12 cellular contexts compared by ENCODE assay signal in the genomic region with DNA sequence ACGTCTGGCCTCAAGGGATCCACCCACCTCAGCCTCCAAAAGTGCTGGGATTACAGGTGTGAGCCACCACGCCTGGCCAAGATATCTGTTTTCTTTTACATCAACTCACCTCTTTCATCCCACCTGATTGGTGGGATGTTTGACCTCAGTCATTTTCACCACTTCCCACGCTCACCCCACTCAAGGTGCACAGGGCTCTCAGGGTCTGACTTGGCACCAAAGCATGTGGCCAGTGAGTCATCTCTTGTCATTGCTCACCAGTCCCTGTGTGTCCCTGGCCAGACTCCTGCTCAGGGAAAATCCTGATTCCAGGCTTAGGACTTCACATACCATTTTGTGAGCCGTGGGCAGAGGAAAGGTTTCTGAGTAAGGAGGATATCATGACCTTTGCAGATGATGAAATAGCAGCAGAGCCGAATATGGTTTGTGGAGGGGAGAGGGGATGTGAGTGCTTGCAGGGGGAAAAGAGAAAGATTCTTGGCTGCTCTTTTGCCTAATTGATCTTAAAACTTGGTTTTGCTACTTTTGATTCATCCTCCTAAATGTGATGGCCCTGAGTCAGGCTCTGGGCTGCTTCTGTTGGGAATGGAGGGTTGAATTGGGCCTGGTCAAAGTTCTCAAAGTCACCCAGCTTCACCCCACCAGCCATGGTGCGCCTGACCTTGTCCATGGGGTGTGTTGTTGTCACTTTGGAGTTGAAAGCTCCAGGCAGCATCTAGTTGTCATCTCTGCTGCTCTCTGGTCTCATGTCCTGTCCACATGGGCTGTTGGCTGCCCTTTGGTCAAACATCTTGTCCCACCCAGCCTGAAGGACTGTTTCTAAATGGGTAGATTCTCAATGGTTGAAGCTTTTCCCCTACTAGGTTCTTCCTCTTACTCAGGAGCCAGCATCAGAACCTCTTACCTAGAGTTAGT. TPM values are rescaled to one million over a fixed set of nuclear protein-coding genes. Genes with fewer than 3 reads are reported as not detected.
DNase-seq lines count a peak whose midpoint lies in the region; ATAC-seq and TF ChIP-seq lines count a peak whose summit lies in the region.
"Had no signal": no experiment of that assay in that cellular context is flagged by ENCODE, and none has a peak within 500 bp of the region (broad histone marks: within the 10 kb centered on the region; RNA-seq: fewer than 3 reads in every experiment).

No MANE protein-coding gene starts in this region.

- no peak overlapping the region for H3K27ac ChIP-seq in dorsolateral prefrontal cortex
- no peak overlapping the region for H3K27ac ChIP-seq in neural progenitor cell
- H3K27ac ChIP-seq: coronary artery had no signal

- no peaks in the 10 kb centered on the region for H3K79me2 ChIP-seq in neural progenitor cell (ENCODE audit: low read depth)

- H3K27me3 Mint-ChIP-seq in neural progenitor cell (ENCODE audit: insufficient read depth, low read depth): peaks cover 13% of the 10 kb centered on the region

- no peak overlapping the region for H3K4me3 Mint-ChIP-seq in neural progenitor cell
- H3K4me3 Mint-ChIP-seq: natural killer cell had no signal

- H3K4me2 ChIP-seq in neural progenitor cell: no peak overlapping the region

- intact Hi-C loops in dorsolateral prefrontal cortex (cut with DNase I): no loop called here

- no peaks in the 10 kb centered on the region for H4K20me1 ChIP-seq in neural progenitor cell (ENCODE audit: low read depth)

- peak; percentile 48 for DNase-seq in AG10803 (ENCODE audit: low read depth)
- peak; percentile 34 for DNase-seq in GM12864 (ENCODE audit: low read depth)
- DNase-seq in activated CD8-positive, alpha-beta memory T cell treated with anti-CD3 and anti-CD28 coated beads for 48 hours (ENCODE audit: low read depth in 2 of 3, low spot score in 2 of 3): peak in 2 of 3 experiments; percentile 11 to 15
- DNase-seq in kidney epithelial cell (ENCODE audit: low read depth): peak; percentile 84
- no peak for DNase-seq in dorsolateral prefrontal cortex
- no peak for DNase-seq in neural progenitor cell (ENCODE audit: low spot score)
- DNase-seq: activated CD4-positive, CD25-positive, alpha-beta regulatory T cell treated with anti-CD3 and anti-CD28 coated beads, Interleukin-2, amount 50 U/mL, for 72 hours; natural killer cell; NCI-H1048 had no signal

- TF ChIP-seq CTCF in AG10803 (conservative IDR thresholded peaks at IDR 0.05; ENCODE audit: low read length) (no peak), GM12864 (IDR thresholded peaks at IDR 0.05; ENCODE audit: low read depth, low read length, missing control alignments) (no peak), kidney epithelial cell (IDR thresholded peaks at IDR 0.05; ENCODE audit: insufficient read depth, low read length, poor library complexity, severe bottlenecking) (no peak), dorsolateral prefrontal cortex (IDR thresholded peaks at IDR 0.05 in 54 of 56, conservative IDR thresholded peaks at IDR 0.05 in 2 of 56; ENCODE audit: low read depth in 1 of 56, partially characterized antibody in 56 of 56) (no peak), neural progenitor cell (IDR thresholded peaks at IDR 0.05) (no peak)

- H3K4me1 ChIP-seq in neural progenitor cell: no peaks in the 10 kb centered on the region

- H3K36me3 ChIP-seq in kidney epithelial cell (ENCODE audit: control insufficient read depth, insufficient read depth, low read length) (no peaks in the 10 kb centered on the region), neural progenitor cell (no peaks in the 10 kb centered on the region)

- H3K4me3 ChIP-seq in AG10803 (ENCODE audit: low read length): no peak overlapping the region
- H3K4me3 ChIP-seq in GM12864 (ENCODE audit: low read depth, low read length): no peak overlapping the region
- no peak overlapping the region for H3K4me3 ChIP-seq in kidney epithelial cell (ENCODE audit: low read depth, low read length)
- H3K4me3 ChIP-seq in dorsolateral prefrontal cortex: no peak overlapping the region
- H3K4me3 ChIP-seq in neural progenitor cell: no peak overlapping the region
- H3K4me3 ChIP-seq: coronary artery had no signal

- H3F3A ChIP-seq in neural progenitor cell (ENCODE audit: low read depth): no peaks in the 10 kb centered on the region

- no peaks in the 10 kb centered on the region for H3K36me3 Mint-ChIP-seq in neural progenitor cell
- H3K36me3 Mint-ChIP-seq: natural killer cell had no signal

- H3K27ac Mint-ChIP-seq in neural progenitor cell: no peak overlapping the region
- H3K27ac Mint-ChIP-seq: natural killer cell had no signal

- H3K27me3 ChIP-seq in kidney epithelial cell (ENCODE audit: control insufficient read depth, insufficient read depth, low read length) (no peaks in the 10 kb centered on the region), dorsolateral prefrontal cortex (peaks cover 0 to 3% (median 0%) of the 10 kb centered on the region in 45 donors), neural progenitor cell (no peaks in the 10 kb centered on the region)

- no peak overlapping the region for H3K9ac ChIP-seq in neural progenitor cell

- no peak overlapping the region for H2AFZ ChIP-seq in neural progenitor cell (replicated peaks)

- H3K4me1 Mint-ChIP-seq in neural progenitor cell: no peaks in the 10 kb centered on the region
- H3K4me1 Mint-ChIP-seq: natural killer cell had no signal

- no peaks in the 10 kb centered on the region for H3K9me3 Mint-ChIP-seq in neural progenitor cell
- H3K9me3 Mint-ChIP-seq: natural killer cell had no signal

- no peaks in the 10 kb centered on the region for H3K9me3 ChIP-seq in neural progenitor cell (ENCODE audit: low read depth)

- ATAC-seq in HG02870 (IDR thresholded peaks at IDR 0.05; ENCODE audit: unreplicated experiment) (no peak), GM21367 (IDR thresholded peaks at IDR 0.05; ENCODE audit: unreplicated experiment) (no peak)
- ATAC-seq: natural killer cell had no signal

RNA-seq across cellular contexts. Expression of a gene that starts 6.0 kb away (rescaled TPM):
- 0.07 and 0.21 TPM in 2 replicates for total RNA-seq in kidney epithelial cell
- 1 to 10 TPM in 51 of 120 experiments, under 1 TPM in 69; 0.28 to 1.8 (median 0.97) TPM for total RNA-seq in dorsolateral prefrontal cortex
- total RNA-seq in neural progenitor cell (ENCODE audit: low replicate concordance): 0.03 TPM in 1 of 2 replicates, not detected in the other
- total RNA-seq: natural killer cell had no signal

RNA-seq across cellular contexts. Expression of a gene that starts 33.1 kb away (rescaled TPM):
- total RNA-seq in kidney epithelial cell (47.0 and 49.4 TPM in 2 replicates), dorsolateral prefrontal cortex (10 to 100 TPM; 51.7 to 77.3 (median 64.0) TPM), neural progenitor cell (ENCODE audit: low replicate concordance) (56.5 and 70.6 TPM in 2 replicates)

RNA-seq across cellular contexts. Expression of a gene that starts 40.3 kb away (rescaled TPM):
- 1.5 and 1.6 TPM in 2 replicates for total RNA-seq in kidney epithelial cell
- total RNA-seq in dorsolateral prefrontal cortex: 10 to 100 TPM in 92 of 120 experiments, 1 to 10 TPM in 28; 4.2 to 23.0 (median 12.1) TPM
- total RNA-seq in neural progenitor cell (ENCODE audit: low replicate concordance): 0.22 TPM in 1 of 2 replicates, not detected in the other

Comparison
In these comparisons a context has a peak if more than half of its experiments do, and no peak if none do; other contexts are left out.
1. DNase-seq: peak in AG10803 (single experiment), GM12864 (single experiment), activated CD8-positive, alpha-beta memory T cell treated with anti-CD3 and anti-CD28 coated beads for 48 hours (2 of 3) and kidney epithelial cell (single experiment); none in dorsolateral prefrontal cortex (0 of 10) and neural progenitor cell (single experiment).